Comparison of ENCODE assay signal across 1 cellular context in genomic region chr4:132797856-132798255, GRCh38.
TF ChIP-seq lines count a peak whose summit lies in the region.

No MANE protein-coding gene starts in this region.

TF ChIP-seq in H1, 55 proteins besides CTCF, POLR2A, EP300 and RAD21 (continued from another document):
- TF ChIP-seq CHD7 (IDR thresholded peaks at IDR 0.05; ENCODE audit: insufficient replicate concordance, low read length): no peak
- TF ChIP-seq KDM5A (IDR thresholded peaks at IDR 0.05; ENCODE audit: low read length): no peak
- TF ChIP-seq TCF12 (IDR thresholded peaks at IDR 0.05; ENCODE audit: low read depth, low read length): no peak
